ENCODE assay signal across 10 cellular contexts in the genomic region with DNA sequence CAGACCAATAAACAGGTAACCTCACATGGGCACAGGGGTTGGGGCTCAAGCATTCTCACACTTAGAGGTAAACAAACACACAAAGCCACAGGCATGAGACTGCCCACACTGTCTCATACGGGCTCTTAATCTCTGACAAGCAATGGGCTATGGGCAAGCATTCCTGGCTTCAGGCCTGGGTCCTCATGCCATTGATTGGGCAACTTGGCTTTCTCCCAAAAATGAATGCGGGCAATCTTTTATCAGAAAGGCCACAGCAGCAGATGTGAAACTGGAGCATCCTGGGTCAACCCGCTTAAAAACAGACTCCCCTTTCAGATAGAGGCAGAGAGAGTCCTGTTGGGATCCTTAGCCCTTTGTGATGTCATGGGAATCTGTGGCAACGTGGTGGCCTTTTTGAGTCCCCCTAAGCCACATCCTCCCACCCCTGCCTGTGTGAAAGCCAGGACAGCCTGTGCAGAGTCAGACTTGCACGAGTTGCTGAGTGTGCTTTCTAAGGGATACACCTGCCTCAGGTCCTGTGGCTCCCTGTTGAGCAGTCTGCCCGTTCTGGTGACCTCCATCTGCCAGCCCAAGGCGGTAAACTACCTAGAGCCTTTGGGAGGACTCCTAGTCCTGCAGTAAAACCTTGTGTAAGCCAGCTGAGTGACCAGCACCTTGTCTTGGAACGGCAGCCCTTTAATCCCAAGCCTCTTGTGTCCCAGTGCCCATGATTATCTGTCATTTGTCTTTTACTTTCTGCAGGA.
A peak's percentile ranks its signal among the peaks of the same experiment; 100 is the strongest.
DNase-seq lines count a peak whose midpoint lies in the region; ATAC-seq and TF ChIP-seq lines count a peak whose summit lies in the region.
"Had no signal": no experiment of that assay in that cellular context is flagged by ENCODE, and none has a peak within 500 bp of the region (broad histone marks: within the 10 kb centered on the region; RNA-seq: fewer than 3 reads in every experiment).

No MANE protein-coding gene starts in this region.

- no peak for TF ChIP-seq POLR2A in stomach (IDR thresholded peaks at IDR 0.05)

- peaks cover 9% of the 10 kb centered on the region for H3K36me3 Mint-ChIP-seq in activated CD8-positive, alpha-beta T cell treated with anti-CD3 and anti-CD28 coated beads, Interleukin-2, amount 10 ng/mL, durations not matched to agents 7 days and 5 days (ENCODE audit: low read depth)

- no peaks in the 10 kb centered on the region for H3K9me3 Mint-ChIP-seq in activated CD8-positive, alpha-beta T cell treated with anti-CD3 and anti-CD28 coated beads, Interleukin-2, amount 10 ng/mL, durations not matched to agents 7 days and 5 days (ENCODE audit: insufficient read depth)

- CTCF ChIA-PET in activated CD8-positive, alpha-beta T cell treated with anti-CD3 and anti-CD28 coated beads, Interleukin-2, amount 10 ng/mL, durations not matched to agents 7 days and 5 days (lab: Charles Lee), result no interaction called here

- intact Hi-C loops in Right ventricle myocardium inferior (cut with DNase I) (no loop called here), left ventricle myocardium inferior (cut with micrococcal nuclease) (no loop called here), cardiac septum (cut with DNase I) (no loop called here), stomach (cut with DNase I; ENCODE audit: low total_unique reads) (no loop called here)

- TF ChIP-seq CTCF in left ventricle myocardium inferior (IDR thresholded peaks at IDR 0.05; ENCODE audit: borderline replicate concordance) (no peak), stomach (IDR thresholded peaks at IDR 0.05) (no peak)

- ATAC-seq in Right ventricle myocardium inferior, result peak; percentile 50
- no peak for ATAC-seq in activated CD8-positive, alpha-beta T cell treated with anti-CD3 and anti-CD28 coated beads, Interleukin-2, amount 10 ng/mL, durations not matched to agents 7 days and 5 days

- POLR2A ChIA-PET in activated CD8-positive, alpha-beta T cell treated with anti-CD3 and anti-CD28 coated beads, Interleukin-2, amount 10 ng/mL, durations not matched to agents 7 days and 5 days (lab: Charles Lee), result no interaction called here

- WGBS in stomach, 5 donors, result 30 to 70% (median 65%) methylated on average over 4 to 8 of the region's 8 CpGs

- H3K27ac ChIP-seq in left ventricle myocardium inferior (replicated peaks), result no peak overlapping the region
- no peak overlapping the region for H3K27ac ChIP-seq in stomach
- H3K27ac ChIP-seq: esophagus squamous epithelium, RWPE1 had no signal

- no peak overlapping the region for H3K4me3 Mint-ChIP-seq in activated CD8-positive, alpha-beta T cell treated with anti-CD3 and anti-CD28 coated beads, Interleukin-2, amount 10 ng/mL, durations not matched to agents 7 days and 5 days

- H3K36me3 ChIP-seq in left ventricle myocardium inferior (no peaks in the 10 kb centered on the region), stomach (peaks cover 0 to 8% (median 4%) of the 10 kb centered on the region in 4 donors)
- H3K36me3 ChIP-seq: esophagus squamous epithelium had no signal

- H3K4me1 ChIP-seq in left ventricle myocardium inferior (peaks cover 12% of the 10 kb centered on the region), stomach (peaks cover 0 to 33% (median 11%) of the 10 kb centered on the region in 4 donors)

- H3K27ac Mint-ChIP-seq in activated CD8-positive, alpha-beta T cell treated with anti-CD3 and anti-CD28 coated beads, Interleukin-2, amount 10 ng/mL, durations not matched to agents 7 days and 5 days, result peak overlapping the region; percentile 68

- H3K4me1 Mint-ChIP-seq in activated CD8-positive, alpha-beta T cell treated with anti-CD3 and anti-CD28 coated beads, Interleukin-2, amount 10 ng/mL, durations not matched to agents 7 days and 5 days (ENCODE audit: low read depth), result peaks cover 46% of the 10 kb centered on the region

- DNase-seq in Right ventricle myocardium inferior (ENCODE audit: missing footprints), result no peak
- DNase-seq in left ventricle myocardium inferior, result no peak
- DNase-seq in activated CD8-positive, alpha-beta T cell treated with anti-CD3 and anti-CD28 coated beads, Interleukin-2, amount 10 ng/mL, durations not matched to agents 7 days and 5 days, result no peak
- peak; percentile 51 for DNase-seq in cardiac septum (ENCODE audit: low spot score)
- peak; percentile 26 for DNase-seq in stomach
- no peak for DNase-seq in stimulated activated CD8-positive, alpha-beta memory T cell treated with anti-CD3 and anti-CD28 coated beads, Interleukin-4, amount 100 ng/mL, for 48 hours
- no peak for DNase-seq in Kasumi-1 (lab: John Stamatoyannopoulos, UW)
- DNase-seq in DMS153 treated with DMSO at 0.1 percent for 48 hours (lab: John Stamatoyannopoulos, UW; ENCODE audit: unreplicated experiment), result no peak
- DNase-seq: esophagus squamous epithelium had no signal

- no peak overlapping the region for H3K4me3 ChIP-seq in left ventricle myocardium inferior
- H3K4me3 ChIP-seq in stomach, result no peak overlapping the region
- H3K4me3 ChIP-seq: esophagus squamous epithelium had no signal

- no peak for TF ChIP-seq EP300 in stomach (IDR thresholded peaks at IDR 0.05)

- H3K27me3 Mint-ChIP-seq in activated CD8-positive, alpha-beta T cell treated with anti-CD3 and anti-CD28 coated beads, Interleukin-2, amount 10 ng/mL, durations not matched to agents 7 days and 5 days (ENCODE audit: low read depth), result no peaks in the 10 kb centered on the region

- H3K27me3 ChIP-seq in left ventricle myocardium inferior (ENCODE audit: low read depth), result no peaks in the 10 kb centered on the region
- H3K27me3 ChIP-seq in stomach, result no peaks in the 10 kb centered on the region
- H3K27me3 ChIP-seq: esophagus squamous epithelium had no signal

- no peaks in the 10 kb centered on the region for H3K9me3 ChIP-seq in left ventricle myocardium inferior (replicated peaks)
- no peaks in the 10 kb centered on the region for H3K9me3 ChIP-seq in stomach
- H3K9me3 ChIP-seq: esophagus squamous epithelium had no signal

Comparison
In these comparisons a context has a peak if more than half of its experiments do, and no peak if none do; other contexts are left out.
1. DNase-seq: peak in cardiac septum (single experiment) and stomach (single experiment); none in Right ventricle myocardium inferior (single experiment), left ventricle myocardium inferior (single experiment), activated CD8-positive, alpha-beta T cell treated with anti-CD3 and anti-CD28 coated beads, Interleukin-2, amount 10 ng/mL, durations not matched to agents 7 days and 5 days (single experiment), stimulated activated CD8-positive, alpha-beta memory T cell treated with anti-CD3 and anti-CD28 coated beads, Interleukin-4, amount 100 ng/mL, for 48 hours (single experiment), Kasumi-1 (0 of 2) and DMS153 treated with DMSO at 0.1 percent for 48 hours (single experiment).